Comparison of ENCODE assay signal across 20 cellular contexts in the genomic region with DNA sequence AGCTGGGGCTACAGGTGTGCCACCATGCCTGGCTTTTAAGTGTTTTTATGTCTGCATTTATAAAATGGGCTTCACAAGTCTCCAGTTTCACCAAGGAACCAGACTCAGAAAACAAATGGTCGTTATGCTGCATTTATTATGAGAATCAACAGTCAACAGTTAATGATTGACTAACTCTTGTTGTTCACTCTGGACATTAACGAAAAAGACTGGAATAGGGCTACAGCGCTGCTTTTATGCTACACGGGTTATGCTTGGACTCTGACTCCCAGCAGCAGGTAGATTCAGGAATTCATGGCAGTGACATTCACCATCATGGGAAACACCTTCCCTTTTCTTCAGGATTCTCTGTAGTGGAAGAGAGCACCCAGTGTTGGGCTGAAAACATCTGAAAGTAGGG.
"Had no signal": no experiment of that assay in that cellular context is flagged by ENCODE, and none has a peak within 500 bp of the region (broad histone marks: within the 10 kb centered on the region; RNA-seq: fewer than 3 reads in every experiment).

No MANE protein-coding gene starts in this region.

- H3K9me3 ChIP-seq: SJCRH30, SK-N-SH had no signal

- H3K4me1 ChIP-seq: SJCRH30 had no signal

- ATAC-seq: Panc1, Right ventricle myocardium inferior had no signal

- H3K27me3 ChIP-seq: SJCRH30 had no signal

- DNase-seq: activated CD4-positive, alpha-beta memory T cell treated with anti-CD3 and anti-CD28 coated beads, Interleukin-2, amount 10 ng/mL, durations not matched to agents 7 days and 5 days; activated CD4-positive, alpha-beta T cell treated with anti-CD3 and anti-CD28 coated beads, Interleukin-2, amount 50 U/mL, for 1 hour; activated CD4-positive, CD25-positive, alpha-beta regulatory T cell; activated T-cell treated with anti-CD3 and anti-CD28 coated beads for 4 hours; activated T-cell treated with anti-CD3 and anti-CD28 coated beads, Interleukin-2, amount 50 U/mL, for 48 hours; aorta; NCI-H146; NCI-H1930; NCI-H2171; NCI-H2227 treated with DMSO at 0.1 percent for 48 hours; NCI-H69; NK-92 treated with Interleukin-12 subunit alpha and Interleukin-12 subunit beta, amount 100 ng/mL, for 24 hours; OCI-M1; RPMI8226; SJCRH30; SK-N-SH; T-helper 1 cell had no signal

- H3K27ac ChIP-seq: SJCRH30, VCaP had no signal

- H3K4me3 ChIP-seq: SJCRH30 had no signal
